Comparison of ENCODE assay signal across 1 cellular context in genomic region chr2:178522950-178523595, GRCh38.
TF ChIP-seq lines count a peak whose summit lies in the region.

No MANE protein-coding gene starts in this region.

TF ChIP-seq in IMR-90, 13 proteins besides CTCF, POLR2A, EP300 and RAD21 (continued from another document):
- no peak for TF ChIP-seq ELK1 (IDR thresholded peaks at IDR 0.05; ENCODE audit: borderline replicate concordance, low read depth, low read length)
- peak; percentile 33 for TF ChIP-seq RCOR1 (IDR thresholded peaks at IDR 0.05; ENCODE audit: insufficient replicate concordance, low read length)
- TF ChIP-seq RFX5 (IDR thresholded peaks at IDR 0.05; ENCODE audit: low read depth, low read length) = no peak
- peak; percentile 60 for TF ChIP-seq CEBPB (IDR thresholded peaks at IDR 0.05; ENCODE audit: low read depth, low read length)
- no peak for TF ChIP-seq NFE2L2 (IDR thresholded peaks at IDR 0.05; ENCODE audit: low read depth, low read length)
TF ChIP-seq in IMR-90: peak in this region for 7.
